ENCODE assay signal across 8 cellular contexts in genomic region chrX:49190783-49191032, GRCh38. TPM values are rescaled to one million over a fixed set of nuclear protein-coding genes. Genes with fewer than 3 reads are reported as not detected.
DNase-seq lines count a peak whose midpoint lies in the region; ATAC-seq and TF ChIP-seq lines count a peak whose summit lies in the region.

No MANE protein-coding gene starts in this region.

- no peaks in the 10 kb centered on the region for H3K79me2 ChIP-seq in SU-DHL-6 (ENCODE audit: insufficient read depth, low read length)

- H3K9ac ChIP-seq in SU-DHL-6 (ENCODE audit: low read length), result peak overlapping the region; percentile 60

- no peaks in the 10 kb centered on the region for H4K20me1 ChIP-seq in SU-DHL-6 (ENCODE audit: low read depth, low read length)

- H3K27me3 ChIP-seq in SU-DHL-6 (ENCODE audit: low read length) (no peaks in the 10 kb centered on the region), sigmoid colon (no peaks in the 10 kb centered on the region)

- no peak for TF ChIP-seq CTCF in GM12875 (IDR thresholded peaks at IDR 0.05; ENCODE audit: borderline replicate concordance, insufficient read depth, low read depth, low read length)
- TF ChIP-seq CTCF in SU-DHL-6 (IDR thresholded peaks at IDR 0.05; ENCODE audit: insufficient read depth, low read length, poor library complexity, severe bottlenecking), result no peak
- TF ChIP-seq CTCF in fibroblast of mammary gland (conservative IDR thresholded peaks at IDR 0.05; ENCODE audit: control insufficient read depth, insufficient read depth, low read depth, low read length), result no peak
- no peak for TF ChIP-seq CTCF in sigmoid colon (IDR thresholded peaks at IDR 0.05)

- intact Hi-C loops in sigmoid colon (cut with DNase I), result no loop called here

- H3K9me2 ChIP-seq in SU-DHL-6 (replicated peaks; ENCODE audit: insufficient read depth, low read length), result no peaks in the 10 kb centered on the region

- peak overlapping the region; percentile 60 for H3K4me3 ChIP-seq in GM12875 (ENCODE audit: low read depth, low read length)
- H3K4me3 ChIP-seq in SU-DHL-6 (ENCODE audit: insufficient read depth, low read length, poor library complexity, severe bottlenecking), result peak overlapping the region; percentile 55
- H3K4me3 ChIP-seq in fibroblast of mammary gland (ENCODE audit: control insufficient read depth, low read depth, low read length), result peak overlapping the region; percentile 48
- peak overlapping the region; percentile 33 to 46 (median 43) for H3K4me3 ChIP-seq in sigmoid colon

- WGBS in sigmoid colon, 2 donors, result 0% methylated on average over 7 of the region's 7 CpGs

- H3K27ac ChIP-seq in SU-DHL-6 (ENCODE audit: low read depth, low read length) (no peak overlapping the region), sigmoid colon (peak overlapping the region; percentile 79 to 86 (median 84))

- peaks cover 0 to 13% (median 2%) of the 10 kb centered on the region in 4 donors for H3K4me1 ChIP-seq in sigmoid colon

- peak overlapping the region; percentile 53 for H3K4me2 ChIP-seq in SU-DHL-6 (ENCODE audit: low read depth, low read length, poor library complexity, severe bottlenecking)

- H3K36me3 ChIP-seq in SU-DHL-6 (ENCODE audit: low read length) (no peaks in the 10 kb centered on the region), sigmoid colon (no peaks in the 10 kb centered on the region)

- ATAC-seq in GM18868 (IDR thresholded peaks at IDR 0.05; ENCODE audit: unreplicated experiment), result no peak

- TF ChIP-seq POLR2A in sigmoid colon (IDR thresholded peaks at IDR 0.05), result peak; percentile 44 to 71

- peaks cover 9% of the 10 kb centered on the region; the same call in 1 of the 2 replicates for H3F3A ChIP-seq in SU-DHL-6 (ENCODE audit: insufficient read depth)

- TF ChIP-seq EP300 in sigmoid colon (IDR thresholded peaks at IDR 0.05), result no peak

- H3K9me3 ChIP-seq in SU-DHL-6 (ENCODE audit: insufficient read depth, low read length) (no peaks in the 10 kb centered on the region), sigmoid colon (no peaks in the 10 kb centered on the region)

- DNase-seq in fibroblast of mammary gland (ENCODE audit: low read depth) (no peak), sigmoid colon (no peak), HPDE6-E6E7 (ENCODE audit: extremely low spot score) (no peak), NCI-H1417 treated with DMSO at 0.1 percent for 48 hours (lab: John Stamatoyannopoulos, UW) (no peak), dedifferentiated amniotic fluid mesenchymal stem cell (ENCODE audit: extremely low spot score) (no peak)

- H2AFZ ChIP-seq in SU-DHL-6 (ENCODE audit: low read depth, low read length, severe bottlenecking), result peak overlapping the region; percentile 62

RNA-seq across cellular contexts. Expression of gene PRICKLE3, which starts 4.5 kb away (rescaled TPM):
- total RNA-seq in sigmoid colon, result 10 to 100 TPM in 2 of 4 donors, 1 to 10 TPM in 2; 7.7 to 13.0 (median 10.4) TPM
- 1 to 10 TPM; 4.8 to 9.8 (median 6.0) TPM for polyA plus RNA-seq in sigmoid colon

RNA-seq across cellular contexts. Expression of gene SYP, which starts 9.3 kb away (rescaled TPM):
- total RNA-seq in sigmoid colon, result 10 to 100 TPM in 2 of 4 donors, 1 to 10 TPM in 2; 4.1 to 14.6 (median 10.9) TPM
- polyA plus RNA-seq in sigmoid colon, result 10 to 100 TPM in 1 of 3 donors, 1 to 10 TPM in 2; 1.2 to 20.2 (median 1.4) TPM

RNA-seq across cellular contexts. Expression of gene PLP2, which starts 19.0 kb away (rescaled TPM):
- 10 to 100 TPM; 39.0 to 65.1 (median 48.9) TPM for total RNA-seq in sigmoid colon
- 100 to 1,000 TPM in 1 of 3 donors, 10 to 100 TPM in 2; 61.7 to 185 (median 88.9) TPM for polyA plus RNA-seq in sigmoid colon

RNA-seq across cellular contexts. Expression of gene MAGIX, which starts 28.1 kb away (rescaled TPM):
- 1 to 10 TPM; 1.4 to 3.1 (median 1.8) TPM for total RNA-seq in sigmoid colon
- 10 to 100 TPM in 2 of 3 donors, 1 to 10 TPM in 1; 7.7 to 24.0 (median 13.6) TPM for polyA plus RNA-seq in sigmoid colon

RNA-seq across cellular contexts. Expression of gene CACNA1F, which starts 42.4 kb away (rescaled TPM):
- total RNA-seq in sigmoid colon, result under 1 TPM in 2 of 4 donors, not detected in 2; 0.14 to 0.16 TPM
- under 1 TPM in 2 of 3 donors, not detected in 1; under 0.01 to 0.70 TPM for polyA plus RNA-seq in sigmoid colon
